1 cellular context compared by ENCODE assay signal in genomic region chr21:31732891-31733520, GRCh38.
TF ChIP-seq lines count a peak whose summit lies in the region.

No MANE protein-coding gene starts in this region.

TF ChIP-seq in HCT116, 20 proteins besides CTCF, POLR2A, EP300 and RAD21 (continued from another document):
- TF ChIP-seq, protein P1, sequence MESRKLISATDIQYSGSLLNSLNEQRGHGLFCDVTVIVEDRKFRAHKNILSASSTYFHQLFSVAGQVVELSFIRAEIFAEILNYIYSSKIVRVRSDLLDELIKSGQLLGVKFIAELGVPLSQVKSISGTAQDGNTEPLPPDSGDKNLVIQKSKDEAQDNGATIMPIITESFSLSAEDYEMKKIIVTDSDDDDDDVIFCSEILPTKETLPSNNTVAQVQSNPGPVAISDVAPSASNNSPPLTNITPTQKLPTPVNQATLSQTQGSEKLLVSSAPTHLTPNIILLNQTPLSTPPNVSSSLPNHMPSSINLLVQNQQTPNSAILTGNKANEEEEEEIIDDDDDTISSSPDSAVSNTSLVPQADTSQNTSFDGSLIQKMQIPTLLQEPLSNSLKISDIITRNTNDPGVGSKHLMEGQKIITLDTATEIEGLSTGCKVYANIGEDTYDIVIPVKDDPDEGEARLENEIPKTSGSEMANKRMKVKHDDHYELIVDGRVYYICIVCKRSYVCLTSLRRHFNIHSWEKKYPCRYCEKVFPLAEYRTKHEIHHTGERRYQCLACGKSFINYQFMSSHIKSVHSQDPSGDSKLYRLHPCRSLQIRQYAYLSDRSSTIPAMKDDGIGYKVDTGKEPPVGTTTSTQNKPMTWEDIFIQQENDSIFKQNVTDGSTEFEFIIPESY (IDR thresholded peaks at IDR 0.05; ENCODE audit: extremely low read depth, insufficient replicate concordance, low read length): no peak
- TF ChIP-seq SRF (IDR thresholded peaks at IDR 0.05; ENCODE audit: low read depth) (no peak), YY1 (IDR thresholded peaks at IDR 0.05; ENCODE audit: extremely low read depth, insufficient replicate concordance, low read depth, low read length) (no peak), JUND (IDR thresholded peaks at IDR 0.05) (no peak)
- TF ChIP-seq, protein P2, sequence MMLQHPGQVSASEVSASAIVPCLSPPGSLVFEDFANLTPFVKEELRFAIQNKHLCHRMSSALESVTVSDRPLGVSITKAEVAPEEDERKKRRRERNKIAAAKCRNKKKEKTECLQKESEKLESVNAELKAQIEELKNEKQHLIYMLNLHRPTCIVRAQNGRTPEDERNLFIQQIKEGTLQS (IDR thresholded peaks at IDR 0.05): no peak
